8 cellular contexts compared by ENCODE assay signal in the genomic region with DNA sequence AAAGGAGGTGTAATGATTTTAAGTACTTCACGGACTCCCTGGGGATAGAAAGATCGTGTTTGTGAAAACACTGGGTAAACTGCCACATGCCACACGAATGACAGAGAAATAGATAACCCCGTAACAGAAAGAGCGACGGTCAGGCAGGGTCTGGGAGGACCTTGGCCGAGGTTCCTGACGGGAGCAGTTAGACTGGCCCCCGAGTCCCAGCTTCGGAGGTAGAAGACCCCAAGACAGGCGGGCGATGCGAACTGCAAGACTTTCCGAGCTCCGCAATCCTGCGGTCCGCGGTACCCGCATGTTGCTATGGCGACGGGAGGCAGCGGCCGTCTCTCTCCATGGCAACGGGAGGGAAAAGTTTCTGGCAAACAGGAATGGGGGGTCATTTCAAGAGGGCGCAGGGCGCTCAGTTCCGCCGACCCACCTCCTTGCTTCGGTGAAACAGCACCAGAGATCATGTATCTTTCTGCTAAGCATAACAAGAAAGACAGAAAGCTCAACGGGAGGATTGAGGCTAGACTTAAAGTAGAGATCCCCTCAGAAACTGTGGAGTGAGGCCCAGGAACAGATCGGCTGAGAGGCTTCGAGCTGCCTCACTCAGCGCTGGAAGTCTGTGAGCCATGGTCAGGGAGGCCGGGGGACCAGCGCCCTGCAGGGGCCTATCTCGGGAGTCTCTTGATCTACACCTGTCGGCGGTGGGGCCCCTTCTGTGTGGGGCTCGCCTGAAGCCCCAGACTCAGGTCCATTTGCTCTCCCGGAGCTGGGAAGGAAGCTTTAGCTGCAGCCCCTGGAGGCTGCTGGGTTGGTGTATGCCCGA. TPM values are rescaled to one million over a fixed set of nuclear protein-coding genes. Genes with fewer than 3 reads are reported as not detected.
A peak's percentile ranks its signal among the peaks of the same experiment; 100 is the strongest.
DNase-seq lines count a peak whose midpoint lies in the region; ATAC-seq and TF ChIP-seq lines count a peak whose summit lies in the region.
"Had no signal": no experiment of that assay in that cellular context is flagged by ENCODE, and none has a peak within 500 bp of the region (broad histone marks: within the 10 kb centered on the region; RNA-seq: fewer than 3 reads in every experiment).

No MANE protein-coding gene starts in this region.

- H2AFZ ChIP-seq in trophoblast cell (ENCODE audit: insufficient read depth, low read length, poor library complexity) = no peak overlapping the region

- no peak overlapping the region for H2BK12ac ChIP-seq in trophoblast cell (ENCODE audit: low read length)

- H4K91ac ChIP-seq in trophoblast cell (ENCODE audit: low read depth, low read length) = no peak overlapping the region

- H2BK120ac ChIP-seq in trophoblast cell (ENCODE audit: insufficient read depth, low read length, poor library complexity) = no peak overlapping the region

- no peak overlapping the region for H4K8ac ChIP-seq in trophoblast cell (ENCODE audit: low read depth, low read length)

- no peak overlapping the region for H2AK5ac ChIP-seq in trophoblast cell (ENCODE audit: low read length)

- no peaks in the 10 kb centered on the region for H3K9me3 Mint-ChIP-seq in endothelial cell (ENCODE audit: unreplicated experiment)

- H3K4me3 Mint-ChIP-seq in endothelial cell (ENCODE audit: unreplicated experiment) = peak overlapping the region; percentile 61

- H3K27ac ChIP-seq in trophoblast cell (ENCODE audit: low read depth, low read length) = no peak overlapping the region
- H3K27ac ChIP-seq: heart left ventricle had no signal

- H3K4me1 Mint-ChIP-seq in endothelial cell (ENCODE audit: unreplicated experiment) = peaks cover 10% of the 10 kb centered on the region

- no peak overlapping the region for H3K18ac ChIP-seq in trophoblast cell (ENCODE audit: low read length)

- peaks cover 21% of the 10 kb centered on the region for H3K27me3 Mint-ChIP-seq in endothelial cell (ENCODE audit: unreplicated experiment)

- WGBS in trophoblast cell (ENCODE audit: extremely low coverage, insufficient coverage, insufficient read length) = no CpG with 5 or more reads among the region's 41 CpGs

- peaks cover 13% of the 10 kb centered on the region for H3K36me3 Mint-ChIP-seq in endothelial cell (ENCODE audit: low read depth, unreplicated experiment)

- no peak overlapping the region for H3K27ac Mint-ChIP-seq in endothelial cell (ENCODE audit: unreplicated experiment)

- peaks cover 35% of the 10 kb centered on the region for H3K27me3 ChIP-seq in trophoblast cell (ENCODE audit: insufficient read depth, low read length)

- H3K4ac ChIP-seq in trophoblast cell (ENCODE audit: low read depth, low read length) = no peak overlapping the region

- H3K4me3 ChIP-seq in trophoblast cell (ENCODE audit: low read depth, low read length) = no peak overlapping the region

- no peak overlapping the region for H4K12ac ChIP-seq in trophoblast cell (ENCODE audit: low read depth, low read length)

- no peak overlapping the region for H2BK5ac ChIP-seq in trophoblast cell (ENCODE audit: low read depth, low read length, poor library complexity)

- peak; percentile 8 for DNase-seq in EL
- peak; percentile 25 to 70 for DNase-seq in NCI-H524 (lab: John Stamatoyannopoulos, UW)
- DNase-seq in endothelial cell (ENCODE audit: low spot score) = peak; percentile 52
- DNase-seq in trophoblast cell = peak in 1 of 2 donors; percentile 50
- no peak for DNase-seq in GM19238 (ENCODE audit: insufficient read length, low spot score)
- no peak for DNase-seq in stimulated activated naive CD4-positive, alpha-beta T cell treated with Interleukin-2 at 50 U/mL for 16 hours (lab: John Stamatoyannopoulos, UW)
- DNase-seq: heart left ventricle had no signal

- H3K79me1 ChIP-seq in trophoblast cell (ENCODE audit: low read length) = no peaks in the 10 kb centered on the region

- H3K4me1 ChIP-seq in trophoblast cell (ENCODE audit: control insufficient read depth in 1 of 2, insufficient read depth in 2 of 2, low read length in 2 of 2) = peaks cover 7 to 8% of the 10 kb centered on the region in 2 experiments

- no peak for ATAC-seq in GM18519 (IDR thresholded peaks at IDR 0.05; ENCODE audit: low FRiP score, unreplicated experiment)

- no peak overlapping the region for H3K14ac ChIP-seq in trophoblast cell (ENCODE audit: low read length)

- no peaks in the 10 kb centered on the region for H3K36me3 ChIP-seq in trophoblast cell (ENCODE audit: control insufficient read depth in 1 of 2, insufficient read depth in 2 of 2, low read length in 2 of 2)
- H3K36me3 ChIP-seq: heart left ventricle had no signal

- no peak for TF ChIP-seq CTCF in endothelial cell (IDR thresholded peaks at IDR 0.05; ENCODE audit: unreplicated experiment)

- H3K4me2 ChIP-seq in trophoblast cell (ENCODE audit: low read length) = peak overlapping the region; percentile 92

- no peak overlapping the region for H3K23ac ChIP-seq in trophoblast cell (ENCODE audit: low read length)

- no peak overlapping the region for H3K9ac ChIP-seq in trophoblast cell (ENCODE audit: low read length)

- no peaks in the 10 kb centered on the region for H3K79me2 ChIP-seq in trophoblast cell (ENCODE audit: control insufficient read depth, insufficient read depth, low read length, poor library complexity)

- peaks cover 5% of the 10 kb centered on the region for H3K9me3 ChIP-seq in trophoblast cell (ENCODE audit: insufficient read depth, low read depth, low read length)
- H3K9me3 ChIP-seq: heart left ventricle had no signal

RNA-seq across cellular contexts. Expression of a gene that starts 0.7 kb away (rescaled TPM):
- 2.1 TPM for total RNA-seq in endothelial cell (ENCODE audit: unreplicated experiment)
- 0.60 and 0.76 TPM in 2 replicates for polyA plus RNA-seq in trophoblast cell (2013)

Comparison
In these comparisons a context has a peak if more than half of its experiments do, and no peak if none do; other contexts are left out.
1. DNase-seq: peak in EL (single experiment), NCI-H524 (2 of 2) and endothelial cell (single experiment); none in GM19238 (single experiment) and stimulated activated naive CD4-positive, alpha-beta T cell treated with Interleukin-2 at 50 U/mL for 16 hours (single experiment).